12 cellular contexts compared by ENCODE assay signal in the genomic region with DNA sequence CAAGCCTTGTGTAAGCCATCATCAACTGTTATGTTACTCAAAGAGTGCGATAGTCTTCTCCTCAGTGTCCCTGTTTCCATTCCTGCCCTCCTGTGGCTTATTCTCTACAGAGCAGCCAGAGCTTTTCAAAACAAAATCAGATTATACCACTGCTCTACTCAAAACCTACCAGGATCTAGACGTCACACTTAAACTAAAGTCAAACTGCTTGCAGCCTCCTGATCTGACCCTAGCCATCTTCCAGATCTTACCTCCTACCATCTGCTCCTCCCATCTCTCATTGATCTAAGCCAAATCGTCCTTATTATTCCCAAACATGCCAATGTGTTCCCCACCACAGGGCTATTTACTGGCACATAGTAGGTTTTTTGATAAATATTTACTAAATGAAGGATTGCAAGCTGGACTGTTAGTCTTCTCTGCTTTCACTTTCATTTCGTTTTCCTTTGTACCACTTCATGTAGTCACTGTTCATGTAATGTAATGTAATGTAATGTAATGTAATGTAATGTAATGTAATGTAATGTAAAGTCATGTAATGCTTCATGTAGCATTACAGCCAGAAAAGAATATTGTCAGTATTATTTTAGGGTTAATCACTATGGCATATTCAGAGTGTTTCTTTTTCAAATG.
A peak's percentile ranks its signal among the peaks of the same experiment; 100 is the strongest.
DNase-seq lines count a peak whose midpoint lies in the region; ATAC-seq, FAIRE-seq and TF ChIP-seq lines count a peak whose summit lies in the region.
"Had no signal": no experiment of that assay in that cellular context is flagged by ENCODE, and none has a peak within 500 bp of the region (broad histone marks: within the 10 kb centered on the region; RNA-seq: fewer than 3 reads in every experiment).

No MANE protein-coding gene starts in this region.

- intact Hi-C loops in HepG2 (cut with micrococcal nuclease; ENCODE audit: unreplicated experiment), result no loop called here
- intact Hi-C loops in activated CD4-positive, alpha-beta memory T cell treated with anti-CD3 and anti-CD28 coated beads for 36 hours (cut with micrococcal nuclease), result no loop called here

- in situ Hi-C loops in HepG2 (cut with HindIII; ENCODE audit: extremely low pct_ligation_motif_present, low pct_unique_long_range_greater_than_20kb), result no loop called here

- no peaks in the 10 kb centered on the region for H3K9me3 ChIP-seq in liver (ENCODE audit: control insufficient read depth in 4 of 4, low read length in 3 of 4)
- H3K9me3 ChIP-seq in HepG2 (ENCODE audit: low read length), result no peaks in the 10 kb centered on the region
- no peaks in the 10 kb centered on the region for H3K9me3 ChIP-seq in thoracic aorta
- H3K9me3 ChIP-seq: stomach had no signal

- no peaks in the 10 kb centered on the region for H4K20me1 ChIP-seq in HepG2 (ENCODE audit: insufficient read depth, low read length)

- no peaks in the 10 kb centered on the region for H3K36me3 Mint-ChIP-seq in activated CD4-positive, alpha-beta memory T cell treated with anti-CD3 and anti-CD28 coated beads for 36 hours

- no peak for TF ChIP-seq POLR2A in HepG2 (IDR thresholded peaks at IDR 0.05; ENCODE audit: insufficient read depth in 1 of 2, low read depth in 2 of 2, low read length in 2 of 2)

- H3K27me3 ChIP-seq in liver (ENCODE audit: control insufficient read depth in 4 of 4, insufficient read depth in 4 of 4, low read length in 3 of 4) (no peaks in the 10 kb centered on the region), HepG2 (ENCODE audit: control insufficient read depth in 1 of 2, insufficient read depth in 2 of 2, low read length in 2 of 2) (no peaks in the 10 kb centered on the region), thoracic aorta (replicated peaks; ENCODE audit: insufficient read depth) (no peaks in the 10 kb centered on the region)
- H3K27me3 ChIP-seq: stomach had no signal

- TF ChIP-seq EP300 in HepG2 (IDR thresholded peaks at IDR 0.05; ENCODE audit: low read depth in 2 of 2, low read length in 2 of 2) (no peak), HepG2 (CRISPR knock-in tag; IDR thresholded peaks at IDR 0.05; ENCODE audit: borderline replicate concordance) (no peak)

- ATAC-seq in HepG2, result no peak
- ATAC-seq in HG02852 (IDR thresholded peaks at IDR 0.05; ENCODE audit: unreplicated experiment), result peak; percentile 51
- ATAC-seq in thoracic aorta (ENCODE audit: insufficient number of reproducible peaks, low FRiP score, low read depth), result no peak

- H3K79me2 ChIP-seq in HepG2 (ENCODE audit: insufficient read depth, low read length), result no peaks in the 10 kb centered on the region

- no peak overlapping the region for H3K27ac Mint-ChIP-seq in activated CD4-positive, alpha-beta memory T cell treated with anti-CD3 and anti-CD28 coated beads for 36 hours

- CTCF ChIA-PET in HepG2 (lab: Yijun Ruan, JAX; ENCODE audit: low intra/inter-chr PET ratio, low total read pairs), result no interaction called here
- CTCF ChIA-PET in activated CD4-positive, alpha-beta memory T cell treated with anti-CD3 and anti-CD28 coated beads for 36 hours (lab: Charles Lee), result no interaction called here

- no TSS peak for BruUV-seq in HepG2 (replicated peaks; lab: Mats Ljungman, UMichigan)

- POLR2A ChIA-PET in HepG2 (lab: Yijun Ruan, JAX), result no interaction called here
- POLR2A ChIA-PET in activated CD4-positive, alpha-beta memory T cell treated with anti-CD3 and anti-CD28 coated beads for 36 hours (lab: Charles Lee), result no interaction called here

- H3K36me3 ChIP-seq in liver (ENCODE audit: control insufficient read depth in 4 of 4, insufficient read depth in 3 of 4, low read depth in 1 of 4, low read length in 3 of 4), result no peaks in the 10 kb centered on the region
- H3K36me3 ChIP-seq in HepG2 (replicated peaks in 1 of 2; ENCODE audit: control insufficient read depth in 1 of 2, insufficient read depth in 2 of 2, low read length in 2 of 2), result no peaks in the 10 kb centered on the region
- H3K36me3 ChIP-seq in thoracic aorta, result no peaks in the 10 kb centered on the region
- H3K36me3 ChIP-seq: stomach had no signal

- H3K9ac ChIP-seq in liver (ENCODE audit: low read depth in 1 of 2, low read length in 2 of 2) (no peak overlapping the region), HepG2 (ENCODE audit: insufficient read depth, low read depth, low read length) (no peak overlapping the region)

- TF ChIP-seq RAD21 in liver (IDR thresholded peaks at IDR 0.05), result no peak
- no peak for TF ChIP-seq RAD21 in HepG2 (CRISPR knock-in tag; IDR thresholded peaks at IDR 0.05)

- H3K9me3 Mint-ChIP-seq in activated CD4-positive, alpha-beta memory T cell treated with anti-CD3 and anti-CD28 coated beads for 36 hours, result no peaks in the 10 kb centered on the region

- WGBS in liver, result 61% methylated on average over 4 of the region's 4 CpGs
- WGBS in HepG2 (ENCODE audit: low lambda C conversion rate), result under 1% methylated on average over 4 of the region's 4 CpGs

- H3K4me2 ChIP-seq in HepG2 (ENCODE audit: low read depth, low read length), result no peak overlapping the region; the same call in 1 of the 2 replicates

- peak overlapping the region in 2 of 3 donors; percentile 12 to 34 for H3K4me3 ChIP-seq in liver (ENCODE audit: low read depth in 1 of 3, low read length in 3 of 3)
- no peak overlapping the region for H3K4me3 ChIP-seq in HepG2 (replicated peaks in 1 of 3; ENCODE audit: insufficient read depth in 1 of 3, low read depth in 2 of 3, low read length in 3 of 3)
- H3K4me3 ChIP-seq in thoracic aorta, result peak overlapping the region; percentile 27
- H3K4me3 ChIP-seq: stomach had no signal

- H3K27me3 Mint-ChIP-seq in activated CD4-positive, alpha-beta memory T cell treated with anti-CD3 and anti-CD28 coated beads for 36 hours, result no peaks in the 10 kb centered on the region

- no peak for FAIRE-seq in HepG2 (lab: Jason Lieb, UNC)
- FAIRE-seq: colon had no signal

- no peaks in the 10 kb centered on the region for H3K4me1 ChIP-seq in liver (ENCODE audit: control insufficient read depth in 4 of 4, insufficient read depth in 4 of 4, low read length in 3 of 4)
- H3K4me1 ChIP-seq in HepG2 (ENCODE audit: insufficient read depth, low read length), result no peaks in the 10 kb centered on the region
- H3K4me1 ChIP-seq in thoracic aorta (ENCODE audit: control insufficient read depth in 1 of 2, low read depth in 2 of 2), result no peaks in the 10 kb centered on the region
- H3K4me1 ChIP-seq: stomach had no signal

- H3K4me1 Mint-ChIP-seq in activated CD4-positive, alpha-beta memory T cell treated with anti-CD3 and anti-CD28 coated beads for 36 hours (ENCODE audit: low read depth), result peaks cover 12% of the 10 kb centered on the region

- H3K27ac ChIP-seq in liver (ENCODE audit: low read depth in 1 of 2, low read length in 2 of 2) (no peak overlapping the region), HepG2 (ENCODE audit: extremely low read length, insufficient read depth, low read length) (no peak overlapping the region), thoracic aorta (no peak overlapping the region)
- H3K27ac ChIP-seq: stomach had no signal

- no peak for TF ChIP-seq CTCF in liver (IDR thresholded peaks at IDR 0.05; ENCODE audit: low read depth, low read length, missing input control)
- TF ChIP-seq CTCF in HepG2 (CRISPR knock-in tag; IDR thresholded peaks at IDR 0.05), result no peak
- no peak for TF ChIP-seq CTCF in thoracic aorta (IDR thresholded peaks at IDR 0.05)

- H3K4me3 Mint-ChIP-seq in activated CD4-positive, alpha-beta memory T cell treated with anti-CD3 and anti-CD28 coated beads for 36 hours, result peak overlapping the region; percentile 10

- DNase-seq in HepG2 (ENCODE audit: low spot score), result no peak
- no peak for DNase-seq in activated CD4-positive, alpha-beta memory T cell treated with anti-CD3 and anti-CD28 coated beads for 36 hours
- no peak for DNase-seq in thoracic aorta (ENCODE audit: low spot score)
- no peak for DNase-seq in stimulated activated naive CD4-positive, alpha-beta T cell treated with Interleukin-2 at 50 U/mL for 16 hours (lab: John Stamatoyannopoulos, UW)
- no peak for DNase-seq in NCI-H1092 (lab: John Stamatoyannopoulos, UW)
- no peak for DNase-seq in amniotic stem cell (lab: John Stamatoyannopoulos, UW)
- DNase-seq: head of caudate nucleus, NCI-H2227 treated with DMSO at 0.1 percent for 48 hours, stomach had no signal

- H2AFZ ChIP-seq in HepG2 (ENCODE audit: low read length), result no peak overlapping the region

TF ChIP-seq in liver, 16 proteins besides CTCF, POLR2A, EP300 and RAD21 (continues in another document):
- TF ChIP-seq HNF4A (conservative IDR thresholded peaks at IDR 0.05), result no peak
- TF ChIP-seq, protein P1, sequence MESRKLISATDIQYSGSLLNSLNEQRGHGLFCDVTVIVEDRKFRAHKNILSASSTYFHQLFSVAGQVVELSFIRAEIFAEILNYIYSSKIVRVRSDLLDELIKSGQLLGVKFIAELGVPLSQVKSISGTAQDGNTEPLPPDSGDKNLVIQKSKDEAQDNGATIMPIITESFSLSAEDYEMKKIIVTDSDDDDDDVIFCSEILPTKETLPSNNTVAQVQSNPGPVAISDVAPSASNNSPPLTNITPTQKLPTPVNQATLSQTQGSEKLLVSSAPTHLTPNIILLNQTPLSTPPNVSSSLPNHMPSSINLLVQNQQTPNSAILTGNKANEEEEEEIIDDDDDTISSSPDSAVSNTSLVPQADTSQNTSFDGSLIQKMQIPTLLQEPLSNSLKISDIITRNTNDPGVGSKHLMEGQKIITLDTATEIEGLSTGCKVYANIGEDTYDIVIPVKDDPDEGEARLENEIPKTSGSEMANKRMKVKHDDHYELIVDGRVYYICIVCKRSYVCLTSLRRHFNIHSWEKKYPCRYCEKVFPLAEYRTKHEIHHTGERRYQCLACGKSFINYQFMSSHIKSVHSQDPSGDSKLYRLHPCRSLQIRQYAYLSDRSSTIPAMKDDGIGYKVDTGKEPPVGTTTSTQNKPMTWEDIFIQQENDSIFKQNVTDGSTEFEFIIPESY (IDR thresholded peaks at IDR 0.05), result no peak
- no peak for TF ChIP-seq NR2F2 (IDR thresholded peaks at IDR 0.05)

TF ChIP-seq in HepG2, 621 proteins besides CTCF, POLR2A, EP300 and RAD21 (continues in another document):
- TF ChIP-seq, protein P2, sequence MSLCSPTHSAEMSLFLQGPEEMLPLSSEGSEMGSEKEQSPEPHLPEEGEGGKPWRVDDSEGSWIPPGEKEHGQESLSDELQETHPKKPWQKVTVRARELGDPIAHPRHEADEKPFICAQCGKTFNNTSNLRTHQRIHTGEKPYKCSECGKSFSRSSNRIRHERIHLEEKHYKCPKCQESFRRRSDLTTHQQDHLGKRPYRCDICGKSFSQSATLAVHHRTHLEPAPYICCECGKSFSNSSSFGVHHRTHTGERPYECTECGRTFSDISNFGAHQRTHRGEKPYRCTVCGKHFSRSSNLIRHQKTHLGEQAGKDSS (CRISPR knock-in tag; IDR thresholded peaks at IDR 0.05; ENCODE audit: borderline replicate concordance, low read depth), result no peak
- TF ChIP-seq NAIF1 (CRISPR knock-in tag; IDR thresholded peaks at IDR 0.05; ENCODE audit: borderline replicate concordance), result no peak

Comparison
In these comparisons a context has a peak if more than half of its experiments do, and no peak if none do; other contexts are left out.
1. H3K4me3 ChIP-seq: peak in liver (2 of 3) and thoracic aorta (single experiment); none in HepG2 (0 of 3).